ENCODE assay signal across 28 cellular contexts in genomic region chr9:108803666-108804065, GRCh38. TPM values are rescaled to one million over a fixed set of nuclear protein-coding genes. Genes with fewer than 3 reads are reported as not detected.
"Had no signal": no experiment of that assay in that cellular context is flagged by ENCODE, and none has a peak within 500 bp of the region (broad histone marks: within the 10 kb centered on the region; RNA-seq: fewer than 3 reads in every experiment).

No MANE protein-coding gene starts in this region.

- H3K4me1 ChIP-seq: SJSA1 had no signal

- H3K36me3 ChIP-seq: MG63, SJSA1 had no signal

- H3K9me3 ChIP-seq: MG63, SJSA1, SK-N-SH had no signal

- H3K27me3 ChIP-seq: SJSA1 had no signal

- H3K27ac ChIP-seq: SJSA1 had no signal

- H3K4me3 ChIP-seq: MG63, SJSA1 had no signal

- DNase-seq: activated CD4-positive, alpha-beta T cell treated with anti-CD3 and anti-CD28 coated beads, Interleukin-2, amount 10 ng/mL, durations not matched to agents 24 days and 14 days; activated CD4-positive, alpha-beta T cell treated with anti-CD3 and anti-CD28 coated beads, Interleukin-2, amount 50 U/mL, for 4 hours; activated CD8-positive, alpha-beta T cell treated with anti-CD3 and anti-CD28 coated beads for 36 hours; activated gamma-delta T cell treated with Interleukin-2 at 50 U/mL for 16 hours; activated naive CD4-positive, alpha-beta T cell treated with anti-CD3 and anti-CD28 coated beads, Interleukin-2, amount 10 ng/mL, durations not matched to agents 7 days and 5 days; activated naive CD8-positive, alpha-beta T cell treated with anti-CD3 and anti-CD28 coated beads, Interleukin-2, amount 50 U/mL, for 24 hours; activated T-cell treated with anti-CD3 and anti-CD28 coated beads, Interleukin-2, amount 50 U/mL, for 1 hour; activated T-cell treated with anti-CD3 and anti-CD28 coated beads, Interleukin-2, amount 50 U/mL, for 72 hours; anterior cingulate cortex; central memory CD4-positive, alpha-beta T cell; Kasumi-1; NCI-H1048; NCI-H1105 treated with DMSO at 0.1 percent for 48 hours; NCI-H1436; NCI-H1694 treated with DMSO at 0.1 percent for 48 hours; NCI-H2029; NCI-H345; NCI-H524 treated with DMSO at 0.1 percent for 48 hours; SHP77; SK-N-SH had no signal

- ATAC-seq: activated CD8-positive, alpha-beta T cell treated with anti-CD3 and anti-CD28 coated beads for 36 hours; activated naive CD8-positive, alpha-beta T cell treated with anti-CD3 and anti-CD28 coated beads, Interleukin-2, amount 50 U/mL, for 24 hours; activated T-cell treated with anti-CD3 and anti-CD28 coated beads, Interleukin-2, amount 50 U/mL, for 72 hours; activated T-helper 17 cell treated with anti-CD3 and anti-CD28 coated beads, Interleukin-2, amount 50 U/mL, for 72 hours; Panc1 had no signal

RNA-seq across cellular contexts. Expression of gene ACTL7B, which starts 52.1 kb away (rescaled TPM):
- total RNA-seq: activated CD4-positive, alpha-beta T cell treated with anti-CD3 and anti-CD28 coated beads, Interleukin-2, amount 10 ng/mL, durations not matched to agents 24 days and 14 days; activated CD8-positive, alpha-beta memory T cell treated with anti-CD3 and anti-CD28 coated beads for 36 hours; activated CD8-positive, alpha-beta T cell treated with anti-CD3 and anti-CD28 coated beads for 36 hours; cerebellum; NCI-H460; RPMI7951; SJSA1 had no signal

RNA-seq across cellular contexts. Expression of gene ACTL7A, which starts 58.4 kb away (rescaled TPM):
- total RNA-seq: activated CD4-positive, alpha-beta T cell treated with anti-CD3 and anti-CD28 coated beads, Interleukin-2, amount 10 ng/mL, durations not matched to agents 24 days and 14 days; activated CD8-positive, alpha-beta memory T cell treated with anti-CD3 and anti-CD28 coated beads for 36 hours; activated CD8-positive, alpha-beta T cell treated with anti-CD3 and anti-CD28 coated beads for 36 hours; activated T-cell treated with anti-CD3 and anti-CD28 coated beads, Interleukin-2, amount 50 U/mL, for 72 hours; activated T-helper 17 cell treated with anti-CD3 and anti-CD28 coated beads, Interleukin-2, amount 50 U/mL, for 72 hours; cerebellum; NCI-H460; RPMI7951; SJSA1 had no signal
